Comparison of ENCODE assay signal across 8 cellular contexts in the genomic region with DNA sequence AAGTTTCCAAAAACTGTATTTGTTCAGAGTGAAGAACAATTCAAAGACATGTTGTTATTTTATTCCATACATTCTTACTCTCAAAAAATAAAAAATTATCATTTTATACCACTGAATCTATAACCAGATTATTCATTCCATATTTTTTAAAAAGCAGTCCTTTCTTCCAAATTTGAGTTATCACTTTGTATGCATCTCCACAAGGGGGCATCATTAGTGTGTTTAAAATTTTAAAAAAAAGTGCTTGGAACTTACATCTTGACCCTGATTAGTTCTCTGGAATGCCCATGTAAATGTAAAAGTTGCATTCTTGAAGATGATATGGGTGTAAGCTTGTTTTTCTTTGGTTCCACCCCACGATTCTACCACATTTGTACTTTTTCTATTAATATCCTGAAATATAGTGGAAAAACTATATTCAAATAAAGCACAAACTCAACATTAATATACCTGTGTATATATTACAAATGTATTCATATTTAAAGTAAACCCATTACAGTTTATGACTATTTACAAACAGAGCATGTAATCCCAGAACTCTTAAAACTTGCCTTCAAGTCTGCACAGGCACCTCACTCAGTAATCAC.
DNase-seq lines count a peak whose midpoint lies in the region; ATAC-seq and TF ChIP-seq lines count a peak whose summit lies in the region.

No MANE protein-coding gene starts in this region.

- no peak overlapping the region for H3K4me3 ChIP-seq in NT2/D1 (ENCODE audit: insufficient read length, low read depth)
- H3K4me3 ChIP-seq in esophagus muscularis mucosa = no peak overlapping the region
- H3K4me3 ChIP-seq in tibial artery = no peak overlapping the region

- ATAC-seq in HG03460 (IDR thresholded peaks at IDR 0.05; ENCODE audit: unreplicated experiment) = no peak
- no peak for ATAC-seq in HG02798 (IDR thresholded peaks at IDR 0.05; ENCODE audit: poor library complexity, unreplicated experiment)

- H3K27ac ChIP-seq in esophagus muscularis mucosa (replicated peaks in 1 of 4) (no peak overlapping the region), tibial artery (no peak overlapping the region)

- TF ChIP-seq CTCF in esophagus muscularis mucosa (IDR thresholded peaks at IDR 0.05) (peak; percentile 25 to 51 (median 34)), tibial artery (IDR thresholded peaks at IDR 0.05) (peak; percentile 23 to 31)

- H3K27me3 ChIP-seq in NT2/D1 (ENCODE audit: insufficient read depth, insufficient read length) = no peaks in the 10 kb centered on the region
- no peaks in the 10 kb centered on the region for H3K27me3 ChIP-seq in esophagus muscularis mucosa
- no peaks in the 10 kb centered on the region for H3K27me3 ChIP-seq in tibial artery

- no peaks in the 10 kb centered on the region for H3K4me1 ChIP-seq in NT2/D1 (ENCODE audit: insufficient read depth, insufficient read length)
- H3K4me1 ChIP-seq in esophagus muscularis mucosa = no peaks in the 10 kb centered on the region
- H3K4me1 ChIP-seq in tibial artery = no peaks in the 10 kb centered on the region

- peaks cover 14% of the 10 kb centered on the region for H3K36me3 ChIP-seq in NT2/D1 (ENCODE audit: insufficient read depth, insufficient read length, low read length)
- H3K36me3 ChIP-seq in esophagus muscularis mucosa = peaks cover 0 to 13% (median 6%) of the 10 kb centered on the region in 4 donors
- H3K36me3 ChIP-seq in tibial artery = no peaks in the 10 kb centered on the region

- intact Hi-C loops in esophagus muscularis mucosa (cut with DNase I) (no loop called here), tibial artery (cut with DNase I; ENCODE audit: low total_unique reads) (no loop called here)

- no peak overlapping the region for H3K9ac ChIP-seq in NT2/D1 (ENCODE audit: insufficient read length, low read depth)

- H3K9me3 ChIP-seq in NT2/D1 (ENCODE audit: insufficient read depth, low read length) = no peaks in the 10 kb centered on the region
- H3K9me3 ChIP-seq in esophagus muscularis mucosa = no peaks in the 10 kb centered on the region
- no peaks in the 10 kb centered on the region for H3K9me3 ChIP-seq in tibial artery

- DNase-seq in SKM-1 treated with dmso at 0.1 percent for 144 hours (lab: John Stamatoyannopoulos, UW; ENCODE audit: unreplicated experiment) = peak; percentile 11
- DNase-seq in SKM-1 (lab: John Stamatoyannopoulos, UW; ENCODE audit: unreplicated experiment) = no peak
- peak; percentile 2 for DNase-seq in NT2/D1 (ENCODE audit: low read depth, low spot score)
- DNase-seq in esophagus muscularis mucosa (ENCODE audit: extremely low spot score) = no peak
- DNase-seq in tibial artery = no peak
- DNase-seq in stimulated activated CD4-positive, alpha-beta T cell treated with anti-CD3 and anti-CD28 coated beads, Interleukin-15, amount 100 ng/mL, for 24 hours = no peak

- no peak for TF ChIP-seq POLR2A in esophagus muscularis mucosa (IDR thresholded peaks at IDR 0.05; ENCODE audit: low read depth)

- WGBS in esophagus muscularis mucosa = 49% methylated on average over 1 of the region's 1 CpG

- TF ChIP-seq EP300 in esophagus muscularis mucosa (IDR thresholded peaks at IDR 0.05) = no peak

Comparison
In these comparisons a context has a peak if more than half of its experiments do, and no peak if none do; other contexts are left out.
1. DNase-seq: peak in SKM-1 treated with dmso at 0.1 percent for 144 hours (single experiment) and NT2/D1 (single experiment); none in SKM-1 (single experiment), esophagus muscularis mucosa (single experiment), tibial artery (0 of 2) and stimulated activated CD4-positive, alpha-beta T cell treated with anti-CD3 and anti-CD28 coated beads, Interleukin-15, amount 100 ng/mL, for 24 hours (single experiment).